Comparison of ENCODE assay signal across 8 cellular contexts in genomic region chr19:38049105-38049649, GRCh38.
DNase-seq lines count a peak whose midpoint lies in the region; ATAC-seq, FAIRE-seq and TF ChIP-seq lines count a peak whose summit lies in the region.

No MANE protein-coding gene starts in this region.

- ATAC-seq in GM19025 (IDR thresholded peaks at IDR 0.05; ENCODE audit: low read depth, unreplicated experiment): peak; percentile 57
- peak; percentile 26 for ATAC-seq in HG03060 (IDR thresholded peaks at IDR 0.05; ENCODE audit: low read depth, unreplicated experiment)
- ATAC-seq in T-cell (replicated peaks in 1 of 4): peak; percentile 91 to 93 (median 92)
- ATAC-seq in K562: no peak

- H3K4me3 ChIP-seq in K562: no peak overlapping the region

- no peaks in the 10 kb centered on the region for H3K36me3 Mint-ChIP-seq in T-cell
- peaks cover 5% of the 10 kb centered on the region for H3K36me3 Mint-ChIP-seq in progenitor cell of endocrine pancreas (ENCODE audit: insufficient read depth)

- TF ChIP-seq CTCF in K562 (IDR thresholded peaks at IDR 0.05 in 2 of 3, conservative IDR thresholded peaks at IDR 0.05 in 1 of 3; ENCODE audit: insufficient read depth in 2 of 3, low read depth in 1 of 3, low read length in 3 of 3) (no peak), progenitor cell of endocrine pancreas (IDR thresholded peaks at IDR 0.05; ENCODE audit: unreplicated experiment) (no peak)

- 12% methylated on average over 10 of the region's 10 CpGs for WGBS in K562 (ENCODE audit: insufficient coverage, low coverage, missing lambda C conversion rate)

- H3K27me3 Mint-ChIP-seq in T-cell (no peaks in the 10 kb centered on the region), progenitor cell of endocrine pancreas (no peaks in the 10 kb centered on the region)

- peak; percentile 17 to 61 (median 42) for DNase-seq in T-cell
- no peak for DNase-seq in K562 (ENCODE audit: extremely low read depth in 1 of 4, low spot score in 3 of 4)
- DNase-seq in stimulated activated CD8-positive, alpha-beta memory T cell treated with anti-CD3 and anti-CD28 coated beads, Interleukin-15, amount 100 ng/mL, for 4 hours (ENCODE audit: low read depth in 2 of 2): peak; percentile 18 to 21
- DNase-seq in progenitor cell of endocrine pancreas (ENCODE audit: low spot score, unreplicated experiment): no peak
- DNase-seq in NCI-H748 (lab: John Stamatoyannopoulos, UW; ENCODE audit: unreplicated experiment): no peak
- no peak for DNase-seq in RKO (ENCODE audit: low spot score)

- H3K9ac ChIP-seq in K562 (ENCODE audit: insufficient read depth in 1 of 2, low read depth in 2 of 2, low read length in 2 of 2): no peak overlapping the region

- no peaks in the 10 kb centered on the region; a peak in 1 of 5 replicates for H3K4me1 ChIP-seq in K562 (replicated peaks in 1 of 2; ENCODE audit: control insufficient read depth in 2 of 2, insufficient read depth in 2 of 2, low read length in 2 of 2)

- no peak overlapping the region for H2AFZ ChIP-seq in K562 (ENCODE audit: low read depth, low read length)

- H4K20me1 ChIP-seq in K562 (replicated peaks; ENCODE audit: control insufficient read depth, insufficient read depth, low read length): peaks cover 8% of the 10 kb centered on the region

- intact Hi-C loops in K562 (cut with micrococcal nuclease): no loop called here

- no peak overlapping the region for H3K27ac ChIP-seq in K562 (ENCODE audit: extremely low read depth, low read depth, low read length)

- H3K27ac Mint-ChIP-seq in T-cell (peak overlapping the region; percentile 95 to 96), progenitor cell of endocrine pancreas (no peak overlapping the region)

- no peaks in the 10 kb centered on the region for H3K9me1 ChIP-seq in K562 (ENCODE audit: control insufficient read depth, insufficient read depth, low read length)

- no peaks in the 10 kb centered on the region for H3K9me3 ChIP-seq in K562 (replicated peaks; ENCODE audit: control insufficient read depth, insufficient read depth, low read depth, low read length)

- CTCF ChIA-PET in T-cell (lab: Charles Lee): interaction anchor here (0.6 to 1.2 kb wide), 7 partner anchors 11 to 543 kb away, joined by 3 to 12 read pairs (median 5); partner anchors contain the start of genes SIPA1L3 (in 1 of the 2), WDR87 (in 1 of the 2) and ZNF793 (in 1 of the 2)
- CTCF ChIA-PET in K562 (lab: Yijun Ruan, JAX; ENCODE audit: low intra/inter-chr PET ratio): no interaction called here

- no peak for TF ChIP-seq POLR2A in K562 (conservative IDR thresholded peaks at IDR 0.05)

- FAIRE-seq in K562 (lab: Jason Lieb, UNC): no peak

- peaks cover 49 to 64% (median 51%) of the 10 kb centered on the region in 3 donors for H3K4me1 Mint-ChIP-seq in T-cell
- H3K4me1 Mint-ChIP-seq in progenitor cell of endocrine pancreas (ENCODE audit: low read depth): peaks cover 7% of the 10 kb centered on the region

- peak overlapping the region; percentile 72 to 82 (median 79) for H3K4me3 Mint-ChIP-seq in T-cell
- H3K4me3 Mint-ChIP-seq in progenitor cell of endocrine pancreas (ENCODE audit: low read depth): no peak overlapping the region

- no peaks in the 10 kb centered on the region for H3K36me3 ChIP-seq in K562 (ENCODE audit: control insufficient read depth, insufficient read depth, low read length)

- H3K4me2 ChIP-seq in K562 (ENCODE audit: insufficient read depth, low read length): no peak overlapping the region

- TF ChIP-seq EP300 in K562 (IDR thresholded peaks at IDR 0.05; ENCODE audit: low read length): no peak

- TF ChIP-seq RAD21 in K562 (CRISPR knock-in tag; conservative IDR thresholded peaks at IDR 0.05 in 1 of 2, IDR thresholded peaks at IDR 0.05 in 1 of 2): no peak

- in situ Hi-C loops in K562 (cut with MboI): no loop called here

- H3K79me2 ChIP-seq in K562 (ENCODE audit: control insufficient read depth, insufficient read depth, low read length): no peaks in the 10 kb centered on the region

- BruUV-seq in K562 (replicated peaks; lab: Mats Ljungman, UMichigan): no TSS peak

- no peaks in the 10 kb centered on the region for H3K9me3 Mint-ChIP-seq in T-cell
- H3K9me3 Mint-ChIP-seq in progenitor cell of endocrine pancreas (ENCODE audit: low read depth): no peaks in the 10 kb centered on the region

- POLR2A ChIA-PET in T-cell (lab: Charles Lee): interaction anchor here (0.6 to 0.8 kb wide), 2 partner anchors 36 to 271 kb away, joined by 3 to 5 read pairs; no protein-coding TSS in a partner anchor
- POLR2A ChIA-PET in K562 (lab: Yijun Ruan, JAX): interaction anchor here (0.6 to 1.4 kb wide), 2 partner anchors 12 to 45 kb away, joined by 4 read pairs; no protein-coding TSS in a partner anchor

- peaks cover 13 to 36% of the 10 kb centered on the region in 2 experiments; a peak in 4 of 5 replicates for H3K27me3 ChIP-seq in K562 (ENCODE audit: control insufficient read depth in 2 of 2, insufficient read depth in 2 of 2, low read length in 2 of 2)

TF ChIP-seq in K562, 482 proteins besides CTCF, POLR2A, EP300 and RAD21:
- TF ChIP-seq ETV1 (tag; conservative IDR thresholded peaks at IDR 0.05; ENCODE audit: low read depth): 0 out of 2 replicates have a peak, but pooled peaks have one; percentile 26
- no peak for TF ChIP-seq TRIM25 (IDR thresholded peaks at IDR 0.05; ENCODE audit: borderline replicate concordance)

Comparison
In these comparisons a context has a peak if more than half of its experiments do, and no peak if none do; other contexts are left out.
1. DNase-seq: peak in T-cell (34 of 34) and stimulated activated CD8-positive, alpha-beta memory T cell treated with anti-CD3 and anti-CD28 coated beads, Interleukin-15, amount 100 ng/mL, for 4 hours (2 of 2); none in K562 (0 of 4), progenitor cell of endocrine pancreas (single experiment), NCI-H748 (single experiment) and RKO (single experiment).